In the genomic region with DNA sequence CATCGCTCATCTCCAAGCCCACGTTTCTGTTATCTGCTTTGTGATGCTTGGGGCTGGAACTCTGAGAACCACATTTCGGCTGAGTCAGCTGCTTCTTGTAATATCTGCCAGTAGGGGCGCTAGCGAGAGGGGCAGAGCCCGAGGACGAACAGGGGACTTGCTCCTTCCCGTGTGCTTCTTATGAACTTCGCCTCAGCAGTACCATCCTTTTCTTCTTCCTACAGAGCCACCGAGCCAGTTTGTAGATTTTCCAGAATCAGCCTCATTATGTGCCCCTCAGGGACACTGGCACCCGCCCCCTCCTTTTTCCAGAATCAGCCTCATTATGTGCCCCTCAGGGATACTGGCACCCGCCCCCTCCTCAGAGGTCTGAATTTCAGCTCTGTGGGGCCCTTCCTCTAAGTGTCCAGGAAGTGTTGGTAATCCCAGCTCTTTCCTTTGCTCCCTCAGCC, we compare ENCODE assay signal across 1 cellular context.
TF ChIP-seq lines count a peak whose summit lies in the region.

No MANE protein-coding gene starts in this region.

TF ChIP-seq in K562, 482 proteins besides CTCF, POLR2A, EP300 and RAD21 (continued from another document and continues in another):
- TF ChIP-seq, protein P1, sequence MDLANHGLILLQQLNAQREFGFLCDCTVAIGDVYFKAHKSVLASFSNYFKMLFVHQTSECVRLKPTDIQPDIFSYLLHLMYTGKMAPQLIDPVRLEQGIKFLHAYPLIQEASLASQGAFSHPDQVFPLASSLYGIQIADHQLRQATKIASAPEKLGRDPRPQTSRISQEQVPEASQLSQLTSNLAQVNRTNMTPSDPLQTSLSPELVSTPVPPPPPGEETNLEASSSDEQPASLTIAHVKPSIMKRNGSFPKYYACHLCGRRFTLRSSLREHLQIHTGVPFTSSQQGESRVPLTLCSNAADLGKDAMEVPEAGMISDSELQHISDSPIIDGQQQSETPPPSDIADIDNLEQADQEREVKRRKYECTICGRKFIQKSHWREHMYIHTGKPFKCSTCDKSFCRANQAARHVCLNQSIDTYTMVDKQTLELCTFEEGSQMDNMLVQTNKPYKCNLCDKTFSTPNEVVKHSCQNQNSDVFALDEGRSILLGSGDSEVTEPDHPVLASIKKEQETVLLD (IDR thresholded peaks at IDR 0.05) = no peak
- TF ChIP-seq ZFPM2 (CRISPR knock-in tag; IDR thresholded peaks at IDR 0.05) (no peak), SMC3 (conservative IDR thresholded peaks at IDR 0.05; ENCODE audit: insufficient read depth, low read depth, low read length) (peak; percentile 35; the same call in 1 of the 2 replicates), C11orf30 (IDR thresholded peaks at IDR 0.05; ENCODE audit: low read depth) (peak; percentile 98), POLR3G (IDR thresholded peaks at IDR 0.05; ENCODE audit: extremely low read depth, insufficient read length, insufficient replicate concordance) (no peak), ZNF449 (CRISPR knock-in tag; IDR thresholded peaks at IDR 0.05) (no peak), ETV1 (tag; conservative IDR thresholded peaks at IDR 0.05; ENCODE audit: low read depth) (no peak), ZNF561 (CRISPR knock-in tag; conservative IDR thresholded peaks at IDR 0.05) (no peak), TSC22D4 (tag; IDR thresholded peaks at IDR 0.05) (no peak), THAP7 (CRISPR knock-in tag; IDR thresholded peaks at IDR 0.05) (no peak), FOXP4 (CRISPR knock-in tag; IDR thresholded peaks at IDR 0.05; ENCODE audit: borderline replicate concordance) (no peak), HES1 (IDR thresholded peaks at IDR 0.05; ENCODE audit: low read depth) (no peak), CLOCK (CRISPR knock-in tag; IDR thresholded peaks at IDR 0.05; ENCODE audit: borderline replicate concordance) (no peak), WHSC1 (IDR thresholded peaks at IDR 0.05; ENCODE audit: low read length) (no peak), ZNF354B (CRISPR knock-in tag; IDR thresholded peaks at IDR 0.05) (no peak), ZKSCAN1 (IDR thresholded peaks at IDR 0.05; ENCODE audit: low read depth, low read length) (peak; percentile 35; the same call in 1 of the 2 replicates), BMI1 (IDR thresholded peaks at IDR 0.05; ENCODE audit: low read length) (no peak), HIVEP1 (CRISPR knock-in tag; IDR thresholded peaks at IDR 0.05) (no peak), SP1 (CRISPR knock-in tag; IDR thresholded peaks at IDR 0.05) (no peak), ZNF696 (CRISPR knock-in tag; conservative IDR thresholded peaks at IDR 0.05) (no peak), MAFG (tag; conservative IDR thresholded peaks at IDR 0.05) (peak; percentile 98), ZNF263 (CRISPR knock-in tag; IDR thresholded peaks at IDR 0.05; ENCODE audit: borderline replicate concordance) (no peak), HDAC6 (IDR thresholded peaks at IDR 0.05; ENCODE audit: low read depth, low read length) (no peak), RCOR1 (IDR thresholded peaks at IDR 0.05; ENCODE audit: borderline replicate concordance in 1 of 2, low read depth in 2 of 2, low read length in 2 of 2) (0 out of 4 replicates have a peak, but pooled peaks of 1 of the 2 experiments have one; percentile 33), MAFF (IDR thresholded peaks at IDR 0.05; ENCODE audit: low read length) (peak; percentile 99), TEAD4 (IDR thresholded peaks at IDR 0.05; ENCODE audit: low read length) (peak; percentile 47; the same call in 1 of the 2 replicates), TEAD4 (CRISPR knock-in tag; IDR thresholded peaks at IDR 0.05; ENCODE audit: borderline replicate concordance) (no peak), ZBTB34 (CRISPR knock-in tag; IDR thresholded peaks at IDR 0.05) (no peak), FOXJ2 (tag; IDR thresholded peaks at IDR 0.05) (no peak), RBBP5 (IDR thresholded peaks at IDR 0.05; ENCODE audit: borderline replicate concordance, insufficient read depth, low read length, poor library complexity, severe bottlenecking) (no peak), NFE2 (IDR thresholded peaks at IDR 0.05; ENCODE audit: low read depth) (peak; percentile 83), NEUROD1 (IDR thresholded peaks at IDR 0.05; ENCODE audit: borderline replicate concordance, low read depth, low read length, partially characterized antibody) (no peak), ZC3H11A (IDR thresholded peaks at IDR 0.05; ENCODE audit: low read depth, low read length) (no peak), RBM22 (IDR thresholded peaks at IDR 0.05; ENCODE audit: low read depth, low read length, poor library complexity, severe bottlenecking) (no peak), ZFP36 (IDR thresholded peaks at IDR 0.05; ENCODE audit: low read depth, low read length, partially characterized antibody) (peak; percentile 37), ZNF280A (IDR thresholded peaks at IDR 0.05; ENCODE audit: low read depth, partially characterized antibody) (no peak), JUND (IDR thresholded peaks at IDR 0.05; ENCODE audit: borderline replicate concordance, low read depth, low read length) (0 out of 2 replicates have a peak, but pooled peaks have one; percentile 35), JUND (tag; IDR thresholded peaks at IDR 0.05; ENCODE audit: borderline replicate concordance, low read depth, low read length) (peak; percentile 11; the same call in 1 of the 3 replicates), CBX1 (IDR thresholded peaks at IDR 0.05; ENCODE audit: low read depth) (no peak), MEIS2 (IDR thresholded peaks at IDR 0.05; ENCODE audit: partially characterized antibody) (no peak)
- TF ChIP-seq, protein P2, sequence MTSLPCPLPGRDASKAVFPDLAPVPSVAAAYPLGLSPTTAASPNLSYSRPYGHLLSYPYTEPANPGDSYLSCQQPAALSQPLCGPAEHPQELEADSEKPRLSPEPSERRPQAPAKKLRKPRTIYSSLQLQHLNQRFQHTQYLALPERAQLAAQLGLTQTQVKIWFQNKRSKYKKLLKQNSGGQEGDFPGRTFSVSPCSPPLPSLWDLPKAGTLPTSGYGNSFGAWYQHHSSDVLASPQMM (CRISPR knock-in tag; IDR thresholded peaks at IDR 0.05) = no peak
- TF ChIP-seq, protein P3, sequence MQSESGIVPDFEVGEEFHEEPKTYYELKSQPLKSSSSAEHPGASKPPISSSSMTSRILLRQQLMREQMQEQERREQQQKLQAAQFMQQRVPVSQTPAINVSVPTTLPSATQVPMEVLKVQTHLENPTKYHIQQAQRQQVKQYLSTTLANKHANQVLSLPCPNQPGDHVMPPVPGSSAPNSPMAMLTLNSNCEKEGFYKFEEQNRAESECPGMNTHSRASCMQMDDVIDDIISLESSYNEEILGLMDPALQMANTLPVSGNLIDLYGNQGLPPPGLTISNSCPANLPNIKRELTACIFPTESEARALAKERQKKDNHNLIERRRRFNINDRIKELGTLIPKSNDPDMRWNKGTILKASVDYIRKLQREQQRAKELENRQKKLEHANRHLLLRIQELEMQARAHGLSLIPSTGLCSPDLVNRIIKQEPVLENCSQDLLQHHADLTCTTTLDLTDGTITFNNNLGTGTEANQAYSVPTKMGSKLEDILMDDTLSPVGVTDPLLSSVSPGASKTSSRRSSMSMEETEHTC (IDR thresholded peaks at IDR 0.05) = no peak
- TF ChIP-seq, protein P4, sequence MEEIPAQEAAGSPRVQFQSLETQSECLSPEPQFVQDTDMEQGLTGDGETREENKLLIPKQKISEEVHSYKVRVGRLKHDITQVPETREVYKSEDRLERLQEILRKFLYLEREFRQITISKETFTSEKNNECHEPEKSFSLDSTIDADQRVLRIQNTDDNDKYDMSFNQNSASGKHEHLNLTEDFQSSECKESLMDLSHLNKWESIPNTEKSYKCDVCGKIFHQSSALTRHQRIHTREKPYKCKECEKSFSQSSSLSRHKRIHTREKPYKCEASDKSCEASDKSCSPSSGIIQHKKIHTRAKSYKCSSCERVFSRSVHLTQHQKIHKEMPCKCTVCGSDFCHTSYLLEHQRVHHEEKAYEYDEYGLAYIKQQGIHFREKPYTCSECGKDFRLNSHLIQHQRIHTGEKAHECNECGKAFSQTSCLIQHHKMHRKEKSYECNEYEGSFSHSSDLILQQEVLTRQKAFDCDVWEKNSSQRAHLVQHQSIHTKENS (CRISPR knock-in tag; IDR thresholded peaks at IDR 0.05) = no peak
- TF ChIP-seq, protein P5, sequence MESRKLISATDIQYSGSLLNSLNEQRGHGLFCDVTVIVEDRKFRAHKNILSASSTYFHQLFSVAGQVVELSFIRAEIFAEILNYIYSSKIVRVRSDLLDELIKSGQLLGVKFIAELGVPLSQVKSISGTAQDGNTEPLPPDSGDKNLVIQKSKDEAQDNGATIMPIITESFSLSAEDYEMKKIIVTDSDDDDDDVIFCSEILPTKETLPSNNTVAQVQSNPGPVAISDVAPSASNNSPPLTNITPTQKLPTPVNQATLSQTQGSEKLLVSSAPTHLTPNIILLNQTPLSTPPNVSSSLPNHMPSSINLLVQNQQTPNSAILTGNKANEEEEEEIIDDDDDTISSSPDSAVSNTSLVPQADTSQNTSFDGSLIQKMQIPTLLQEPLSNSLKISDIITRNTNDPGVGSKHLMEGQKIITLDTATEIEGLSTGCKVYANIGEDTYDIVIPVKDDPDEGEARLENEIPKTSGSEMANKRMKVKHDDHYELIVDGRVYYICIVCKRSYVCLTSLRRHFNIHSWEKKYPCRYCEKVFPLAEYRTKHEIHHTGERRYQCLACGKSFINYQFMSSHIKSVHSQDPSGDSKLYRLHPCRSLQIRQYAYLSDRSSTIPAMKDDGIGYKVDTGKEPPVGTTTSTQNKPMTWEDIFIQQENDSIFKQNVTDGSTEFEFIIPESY (CRISPR knock-in tag; IDR thresholded peaks at IDR 0.05) = no peak
